ENCODE assay signal across 12 cellular contexts in genomic region chr12:10215451-10215850, GRCh38. TPM values are rescaled to one million over a fixed set of nuclear protein-coding genes. Genes with fewer than 3 reads are reported as not detected.
A peak's percentile ranks its signal among the peaks of the same experiment; 100 is the strongest.
DNase-seq lines count a peak whose midpoint lies in the region; ATAC-seq and TF ChIP-seq lines count a peak whose summit lies in the region.
"Had no signal": no experiment of that assay in that cellular context is flagged by ENCODE, and none has a peak within 500 bp of the region (broad histone marks: within the 10 kb centered on the region; RNA-seq: fewer than 3 reads in every experiment).

No MANE protein-coding gene starts in this region.

- no peaks in the 10 kb centered on the region for H3K27me3 ChIP-seq in left ventricle myocardium inferior (ENCODE audit: low read depth)
- H3K27me3 ChIP-seq in BE2C, result peaks cover 5% of the 10 kb centered on the region; the same call in 1 of the 2 replicates
- H3K27me3 ChIP-seq: SJSA1 had no signal

- H3K36me3 Mint-ChIP-seq in central memory CD8-positive, alpha-beta T cell (ENCODE audit: insufficient read depth), result peaks cover 57% of the 10 kb centered on the region
- H3K36me3 Mint-ChIP-seq in mesothelial cell of epicardium, result peaks cover 7% of the 10 kb centered on the region

- TF ChIP-seq CTCF in left ventricle myocardium inferior (IDR thresholded peaks at IDR 0.05; ENCODE audit: borderline replicate concordance), result no peak
- TF ChIP-seq CTCF in mesothelial cell of epicardium (IDR thresholded peaks at IDR 0.05; ENCODE audit: unreplicated experiment), result no peak
- no peak for TF ChIP-seq CTCF in BE2C (IDR thresholded peaks at IDR 0.05; ENCODE audit: low read depth, low read length)

- H3K4me1 ChIP-seq in left ventricle myocardium inferior, result peaks cover 81% of the 10 kb centered on the region
- H3K4me1 ChIP-seq in urinary bladder (ENCODE audit: insufficient read depth), result no peaks in the 10 kb centered on the region
- H3K4me1 ChIP-seq in BE2C, result no peaks in the 10 kb centered on the region

- DNase-seq in left ventricle myocardium inferior, result no peak
- no peak for DNase-seq in left ventricle myocardium superior
- DNase-seq in central memory CD8-positive, alpha-beta T cell (ENCODE audit: low spot score in 2 of 2), result no peak
- DNase-seq in mesothelial cell of epicardium (ENCODE audit: low spot score in 2 of 2, unreplicated experiment in 2 of 2), result no peak
- no peak for DNase-seq in T-helper 9 cell
- no peak for DNase-seq in BE2C
- DNase-seq: AML-193; NCI-H187 treated with DMSO at 0.1 percent for 48 hours; stimulated activated CD4-positive, alpha-beta T cell treated with anti-CD3 and anti-CD28 coated beads, Interleukin-2, amount 100 ng/mL, for 48 hours had no signal

- H3K9me3 Mint-ChIP-seq in central memory CD8-positive, alpha-beta T cell, result no peaks in the 10 kb centered on the region
- no peaks in the 10 kb centered on the region for H3K9me3 Mint-ChIP-seq in mesothelial cell of epicardium

- peak overlapping the region; percentile 89 for H3K4me3 Mint-ChIP-seq in central memory CD8-positive, alpha-beta T cell
- H3K4me3 Mint-ChIP-seq in mesothelial cell of epicardium, result peak overlapping the region; percentile 98

- intact Hi-C loops in left ventricle myocardium inferior (cut with micrococcal nuclease) (no loop called here), left ventricle myocardium superior (cut with micrococcal nuclease) (no loop called here)

- ATAC-seq in left ventricle myocardium superior, result no peak
- ATAC-seq in central memory CD8-positive, alpha-beta T cell (replicated peaks; ENCODE audit: extremely low read depth, poor library complexity, severe bottlenecking), result no peak
- no peak for ATAC-seq in HG02884 (IDR thresholded peaks at IDR 0.05; ENCODE audit: unreplicated experiment)

- H3K27me3 Mint-ChIP-seq in central memory CD8-positive, alpha-beta T cell, result no peaks in the 10 kb centered on the region
- H3K27me3 Mint-ChIP-seq in mesothelial cell of epicardium (ENCODE audit: low read depth), result no peaks in the 10 kb centered on the region

- 75% methylated on average over 2 of the region's 2 CpGs for whole genome bisulfite sequencing in urinary bladder

- peaks cover 33% of the 10 kb centered on the region for H3K4me1 Mint-ChIP-seq in central memory CD8-positive, alpha-beta T cell
- H3K4me1 Mint-ChIP-seq in mesothelial cell of epicardium, result peaks cover 22% of the 10 kb centered on the region

- H3K9me3 ChIP-seq in left ventricle myocardium inferior (replicated peaks) (no peaks in the 10 kb centered on the region), BE2C (no peaks in the 10 kb centered on the region)
- H3K9me3 ChIP-seq: SJSA1 had no signal

- peak overlapping the region; percentile 99 for H3K27ac ChIP-seq in left ventricle myocardium inferior (replicated peaks)
- H3K27ac ChIP-seq in urinary bladder (ENCODE audit: low read depth), result no peak overlapping the region

- H3K4me3 ChIP-seq in left ventricle myocardium inferior, result peak overlapping the region; percentile 84
- peak overlapping the region; percentile 22 for H3K4me3 ChIP-seq in urinary bladder (ENCODE audit: low read depth, low read length)
- H3K4me3 ChIP-seq in BE2C (ENCODE audit: low read depth, low read length), result no peak overlapping the region

- H3K36me3 ChIP-seq in left ventricle myocardium inferior (peaks cover 38% of the 10 kb centered on the region), urinary bladder (ENCODE audit: insufficient read depth) (no peaks in the 10 kb centered on the region), BE2C (no peaks in the 10 kb centered on the region)

- H3K27ac Mint-ChIP-seq in central memory CD8-positive, alpha-beta T cell (ENCODE audit: low read depth), result peak overlapping the region; percentile 98
- H3K27ac Mint-ChIP-seq in mesothelial cell of epicardium, result peak overlapping the region; percentile 100

RNA-seq across cellular contexts. Expression of gene GABARAPL1, which starts 2.8 kb away (rescaled TPM):
- 360 TPM for total RNA-seq in left ventricle myocardium inferior
- 217 TPM for total RNA-seq in left ventricle myocardium superior
- 100 to 105 TPM (median 104 TPM) in 3 replicates for total RNA-seq in mesothelial cell of epicardium
- total RNA-seq in urinary bladder, result 38.0 TPM
- 138 TPM for polyA plus RNA-seq in urinary bladder
- 11.4 TPM for polyA plus RNA-seq in BE2C (2012; ENCODE audit: insufficient read depth, insufficient read length, low read depth)

RNA-seq across cellular contexts. Expression of gene TMEM52B, which starts 36.6 kb away (rescaled TPM):
- total RNA-seq in left ventricle myocardium inferior (not detected), left ventricle myocardium superior (not detected), mesothelial cell of epicardium (0.97 to 1.6 TPM (median 1.1 TPM) in 3 replicates), urinary bladder (0.11 TPM)
- polyA plus RNA-seq in urinary bladder, result 0.11 TPM
- not detected for polyA plus RNA-seq in BE2C (2012; ENCODE audit: insufficient read depth, insufficient read length, low read depth)

RNA-seq across cellular contexts. Expression of gene OLR1, which starts 43.5 kb away (rescaled TPM):
- total RNA-seq in left ventricle myocardium inferior (0.55 TPM), left ventricle myocardium superior (0.64 TPM), mesothelial cell of epicardium (1.3 to 1.7 TPM (median 1.4 TPM) in 3 replicates), urinary bladder (1.2 TPM)
- 0.27 TPM for polyA plus RNA-seq in urinary bladder
- polyA plus RNA-seq in BE2C (2012; ENCODE audit: insufficient read depth, insufficient read length, low read depth), result not detected
